27 cellular contexts compared by ENCODE assay signal in genomic region chr11:93633835-93634234, GRCh38.
"Had no signal": no experiment of that assay in that cellular context is flagged by ENCODE, and none has a peak within 500 bp of the region (broad histone marks: within the 10 kb centered on the region; RNA-seq: fewer than 3 reads in every experiment).

No MANE protein-coding gene starts in this region.

- H3K36me3 ChIP-seq: left lung, lower lobe of right lung, pancreas, prostate gland, right lobe of liver, stomach, thyroid gland, transverse colon, upper lobe of left lung, vagina had no signal

- DNase-seq: hypothalamus; immature natural killer cell; kidney; left colon; left lung; lower lobe of right lung; mammary epithelial cell; mesendoderm; naive B cell; nucleus accumbens; pancreas; posterior cingulate gyrus; retina; right lobe of liver; stimulated activated CD4-positive, alpha-beta T cell treated with anti-CD3 and anti-CD28 coated beads, Interleukin-1b, Interleukin-23, amount 100 ng/mL, for 48 hours; stimulated activated CD4-positive, alpha-beta T cell treated with anti-CD3 and anti-CD28 coated beads, Interleukin-2, amount 100 ng/mL, for 48 hours; stimulated activated naive B cell treated with anti-CD40 and anti-IgM and Interleukin-4, amounts not matched to agents 10 μg/mL and 1 μg/mL and 100 μg/mL, for 72 hours; stimulated activated naive CD8-positive, alpha-beta T cell treated with anti-CD3 and anti-CD28 coated beads, Interleukin-15, Interleukin-2, amounts not matched to agents 100 U/mL and 50 U/mL, for 24 hours; stomach; testis; thyroid gland; transverse colon; upper lobe of left lung had no signal

- H3K9me3 ChIP-seq: left lung, lower lobe of right lung, pancreas, prostate gland, right lobe of liver, stomach, testis, thyroid gland, transverse colon, upper lobe of left lung, vagina had no signal

- H3K27me3 ChIP-seq: pancreas, right lobe of liver, stomach, testis, thyroid gland, transverse colon, upper lobe of left lung, vagina had no signal

- FAIRE-seq: islet of Langerhans, kidney, pancreas had no signal

- H3K27ac ChIP-seq: left lung, lower lobe of right lung, pancreas, prostate gland, right lobe of liver, stomach, testis, thyroid gland, transverse colon, upper lobe of left lung, vagina had no signal

- H3K4me2 ChIP-seq: smooth muscle cell had no signal

- H3K4me1 ChIP-seq: left lung, lower lobe of right lung, prostate gland, right lobe of liver, stomach, testis, thyroid gland, transverse colon, upper lobe of left lung, vagina had no signal

- H3K4me3 ChIP-seq: left lung, lower lobe of right lung, pancreas, prostate gland, right lobe of liver, smooth muscle cell, stomach, testis, thyroid gland, transverse colon, upper lobe of left lung, vagina had no signal
